ENCODE assay signal across 14 cellular contexts in genomic region chr7:105766421-105767191, GRCh38.
A peak's percentile ranks its signal among the peaks of the same experiment; 100 is the strongest.
DNase-seq lines count a peak whose midpoint lies in the region; ATAC-seq and TF ChIP-seq lines count a peak whose summit lies in the region.
"Had no signal": no experiment of that assay in that cellular context is flagged by ENCODE, and none has a peak within 500 bp of the region (broad histone marks: within the 10 kb centered on the region; RNA-seq: fewer than 3 reads in every experiment).

No MANE protein-coding gene starts in this region.

- no peaks in the 10 kb centered on the region for H3K4me1 Mint-ChIP-seq in CD14-positive monocyte
- H3K4me1 Mint-ChIP-seq in T-helper 2 cell treated with Interferon-gamma antibody and Interleukin-4, amounts not matched to agents 5 μg/mL and 100 μg/mL, for 36 hours (ENCODE audit: low read depth) = peaks cover 19% of the 10 kb centered on the region

- no peak for TF ChIP-seq CTCF in CD14-positive monocyte (IDR thresholded peaks at IDR 0.05)

- ATAC-seq in GM21529 (IDR thresholded peaks at IDR 0.05; ENCODE audit: unreplicated experiment) = peak; percentile 46
- ATAC-seq: effector memory CD8-positive, alpha-beta T cell; gastroesophageal sphincter had no signal

- peaks cover 0 to 2% of the 10 kb centered on the region in 2 donors for H3K36me3 Mint-ChIP-seq in CD14-positive monocyte
- H3K36me3 Mint-ChIP-seq in T-helper 2 cell treated with Interferon-gamma antibody and Interleukin-4, amounts not matched to agents 5 μg/mL and 100 μg/mL, for 36 hours (ENCODE audit: low read depth) = no peaks in the 10 kb centered on the region

- no peak overlapping the region for H3K4me3 Mint-ChIP-seq in CD14-positive monocyte
- H3K4me3 Mint-ChIP-seq in T-helper 2 cell treated with Interferon-gamma antibody and Interleukin-4, amounts not matched to agents 5 μg/mL and 100 μg/mL, for 36 hours = no peak overlapping the region
- H3K4me3 Mint-ChIP-seq: activated T-helper 1 cell treated with anti-CD3 and anti-CD28 coated beads, Interleukin-12 subunit alpha, Interleukin-12 subunit beta, Interleukin-2, Interleukin-4 antibody, amounts not matched to agents 30 ng/mL and 10 ng/mL and 1 ng/mL, durations not matched to agents 14 hours and 24 hours and 36 hours; effector memory CD8-positive, alpha-beta T cell; type B pancreatic cell had no signal

- H3K27me3 Mint-ChIP-seq in CD14-positive monocyte (ENCODE audit: low read depth in 3 of 3) = no peaks in the 10 kb centered on the region
- H3K27me3 Mint-ChIP-seq in T-helper 2 cell treated with Interferon-gamma antibody and Interleukin-4, amounts not matched to agents 5 μg/mL and 100 μg/mL, for 36 hours (ENCODE audit: low read depth) = peaks cover 2% of the 10 kb centered on the region
- H3K27me3 Mint-ChIP-seq: type B pancreatic cell had no signal

- intact Hi-C loops in posterior cingulate gyrus (cut with DNase I) (loop anchor here (10.0 kb wide), 2 partner anchors 108 to 388 kb away; partner anchors contain the start of gene ATXN7L1), CD14-positive monocyte (cut with micrococcal nuclease) (loop anchor here (10.0 kb wide), 3 partner anchors 108 to 278 kb away; partner anchors contain the start of gene ATXN7L1 (in 1 of the 2))

- no peaks in the 10 kb centered on the region for H3K9me3 Mint-ChIP-seq in CD14-positive monocyte
- H3K9me3 Mint-ChIP-seq in T-helper 2 cell treated with Interferon-gamma antibody and Interleukin-4, amounts not matched to agents 5 μg/mL and 100 μg/mL, for 36 hours = no peaks in the 10 kb centered on the region
- H3K9me3 Mint-ChIP-seq: activated T-helper 1 cell treated with anti-CD3 and anti-CD28 coated beads, Interleukin-12 subunit alpha, Interleukin-12 subunit beta, Interleukin-2, Interleukin-4 antibody, amounts not matched to agents 30 ng/mL and 10 ng/mL and 1 ng/mL, durations not matched to agents 14 hours and 24 hours and 36 hours; effector memory CD8-positive, alpha-beta T cell; type B pancreatic cell had no signal

- no peak overlapping the region for H3K27ac Mint-ChIP-seq in CD14-positive monocyte
- H3K27ac Mint-ChIP-seq in T-helper 2 cell treated with Interferon-gamma antibody and Interleukin-4, amounts not matched to agents 5 μg/mL and 100 μg/mL, for 36 hours = no peak overlapping the region
- H3K27ac Mint-ChIP-seq: activated T-helper 1 cell treated with anti-CD3 and anti-CD28 coated beads, Interleukin-12 subunit alpha, Interleukin-12 subunit beta, Interleukin-2, Interleukin-4 antibody, amounts not matched to agents 30 ng/mL and 10 ng/mL and 1 ng/mL, durations not matched to agents 14 hours and 24 hours and 36 hours; type B pancreatic cell had no signal

- peak; percentile 35 for DNase-seq in activated naive CD4-positive, alpha-beta T cell treated with Interleukin-2 at 50 U/mL for 16 hours
- DNase-seq in activated naive CD4-positive, alpha-beta T cell treated with anti-CD3 and anti-CD28 coated beads, Interleukin-2, amount 50 U/mL, for 16 hours = no peak
- DNase-seq in activated T-cell treated with anti-CD3 and anti-CD28 coated beads, Interleukin-2, amount 50 U/mL, for 48 hours = peak; percentile 42 to 48
- DNase-seq in posterior cingulate gyrus = peak in 7 of 10 donors; percentile 16 to 90 (median 46)
- no peak for DNase-seq in medulla oblongata (ENCODE audit: extremely low spot score)
- no peak for DNase-seq in CD14-positive monocyte (ENCODE audit: low spot score)
- DNase-seq in T-helper 2 cell treated with Interferon-gamma antibody and Interleukin-4, amounts not matched to agents 5 μg/mL and 100 μg/mL, for 36 hours (ENCODE audit: low spot score) = no peak
- DNase-seq: effector memory CD8-positive, alpha-beta T cell; NCI-H2081; NK-92 treated with Interleukin-12 subunit alpha and Interleukin-12 subunit beta, amount 100 ng/mL, for 24 hours had no signal

Comparison
In these comparisons a context has a peak if more than half of its experiments do, and no peak if none do; other contexts are left out.
1. DNase-seq: peak in activated naive CD4-positive, alpha-beta T cell treated with Interleukin-2 at 50 U/mL for 16 hours (single experiment), activated T-cell treated with anti-CD3 and anti-CD28 coated beads, Interleukin-2, amount 50 U/mL, for 48 hours (2 of 2) and posterior cingulate gyrus (7 of 10); none in activated naive CD4-positive, alpha-beta T cell treated with anti-CD3 and anti-CD28 coated beads, Interleukin-2, amount 50 U/mL, for 16 hours (single experiment), medulla oblongata (single experiment), CD14-positive monocyte (single experiment) and T-helper 2 cell treated with Interferon-gamma antibody and Interleukin-4, amounts not matched to agents 5 μg/mL and 100 μg/mL, for 36 hours (single experiment).